Comparison of ENCODE assay signal across 1 cellular context in the genomic region with DNA sequence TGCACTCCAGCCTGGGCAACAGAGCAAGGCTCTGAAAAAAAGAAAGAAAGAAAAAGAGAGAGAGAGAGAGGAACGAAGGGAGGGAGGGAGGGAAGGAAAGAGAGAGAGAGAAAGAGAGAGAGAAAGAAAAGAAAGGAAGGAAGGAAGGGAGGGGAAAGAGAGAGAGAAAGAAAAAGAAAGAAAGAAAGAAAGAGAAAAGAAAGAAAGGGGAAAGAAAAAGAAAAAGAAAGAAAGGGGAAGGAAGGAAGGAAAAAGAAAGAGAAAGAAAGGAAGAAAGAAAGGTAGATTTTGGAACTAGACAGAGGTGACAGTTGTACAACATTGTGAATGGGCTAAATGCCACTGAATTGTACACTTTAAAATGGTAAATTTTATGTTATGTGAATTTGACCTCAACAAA.
A peak's percentile ranks its signal among the peaks of the same experiment; 100 is the strongest.
TF ChIP-seq lines count a peak whose summit lies in the region.

No MANE protein-coding gene starts in this region.

TF ChIP-seq in K562, 482 proteins besides CTCF, POLR2A, EP300 and RAD21:
- TF ChIP-seq, protein P1, sequence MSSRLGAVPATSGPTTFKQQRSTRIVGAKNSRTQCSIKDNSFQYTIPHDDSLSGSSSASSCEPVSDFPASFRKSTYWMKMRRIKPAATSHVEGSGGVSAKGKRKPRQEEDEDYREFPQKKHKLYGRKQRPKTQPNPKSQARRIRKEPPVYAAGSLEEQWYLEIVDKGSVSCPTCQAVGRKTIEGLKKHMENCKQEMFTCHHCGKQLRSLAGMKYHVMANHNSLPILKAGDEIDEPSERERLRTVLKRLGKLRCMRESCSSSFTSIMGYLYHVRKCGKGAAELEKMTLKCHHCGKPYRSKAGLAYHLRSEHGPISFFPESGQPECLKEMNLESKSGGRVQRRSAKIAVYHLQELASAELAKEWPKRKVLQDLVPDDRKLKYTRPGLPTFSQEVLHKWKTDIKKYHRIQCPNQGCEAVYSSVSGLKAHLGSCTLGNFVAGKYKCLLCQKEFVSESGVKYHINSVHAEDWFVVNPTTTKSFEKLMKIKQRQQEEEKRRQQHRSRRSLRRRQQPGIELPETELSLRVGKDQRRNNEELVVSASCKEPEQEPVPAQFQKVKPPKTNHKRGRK (tag; IDR thresholded peaks at IDR 0.05) = peak; percentile 87
- TF ChIP-seq DNMT1 (IDR thresholded peaks at IDR 0.05) = no peak
